ENCODE assay signal across 8 cellular contexts in the genomic region with DNA sequence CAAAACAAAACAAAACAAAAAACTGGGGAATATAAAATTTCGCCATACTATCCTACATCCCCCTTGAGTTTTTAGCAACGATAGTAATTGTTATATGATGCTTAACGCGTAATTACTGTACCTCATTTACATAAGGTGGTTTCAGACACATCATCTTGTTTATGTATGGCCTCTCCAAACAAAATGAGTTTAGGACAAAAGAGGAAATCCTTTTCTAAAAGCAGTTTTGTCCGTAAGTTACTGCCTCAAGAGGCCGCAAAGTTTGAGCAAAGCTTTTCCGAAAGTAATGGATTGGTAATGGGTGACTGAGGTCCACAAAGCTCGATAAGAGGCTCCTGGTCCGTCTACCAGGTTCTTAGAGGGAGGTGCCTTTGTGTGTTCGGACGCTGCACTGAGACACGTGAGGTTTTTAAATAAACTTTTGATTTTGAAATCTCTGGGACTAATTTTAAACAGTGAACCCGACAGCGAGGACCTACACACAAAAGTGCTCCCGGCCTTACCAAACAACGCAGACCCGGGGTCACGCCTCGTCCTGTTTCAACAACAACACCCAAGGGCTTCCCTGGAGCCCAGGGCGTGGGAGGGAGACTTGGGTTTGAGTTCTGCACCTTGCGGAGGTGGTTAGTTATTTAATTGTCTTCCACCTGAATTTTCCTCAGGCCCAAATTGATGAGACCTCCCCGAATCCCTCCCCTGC. TPM values are rescaled to one million over a fixed set of nuclear protein-coding genes. Genes with fewer than 3 reads are reported as not detected.
DNase-seq lines count a peak whose midpoint lies in the region; ATAC-seq and TF ChIP-seq lines count a peak whose summit lies in the region.

No MANE protein-coding gene starts in this region.

- H2BK5ac ChIP-seq in IMR-90 (ENCODE audit: low read depth, low read length, poor library complexity, severe bottlenecking), result no peak overlapping the region

- CTCF ChIA-PET in IMR-90 (lab: Yijun Ruan, JAX), result no interaction called here

- peak overlapping the region; percentile 33; the same call in 1 of the 2 replicates for H2BK120ac ChIP-seq in IMR-90 (ENCODE audit: low read depth, low read length)

- peak; percentile 24 for DNase-seq in GM03348 (ENCODE audit: low spot score)
- peak; percentile 7 for DNase-seq in IMR-90
- no peak for DNase-seq in brain microvascular endothelial cell
- peak; percentile 11 to 30 for DNase-seq in lung microvascular endothelial cell (ENCODE audit: low read depth in 2 of 2)
- DNase-seq in tibial artery, result peak in 1 of 2 donors; percentile 38
- no peak for DNase-seq in HPDE6-E6E7 (ENCODE audit: extremely low spot score)

- peaks cover 3% of the 10 kb centered on the region; the same call in 1 of the 2 replicates for H4K20me1 ChIP-seq in IMR-90 (ENCODE audit: insufficient read depth, low read length)

- H3K23ac ChIP-seq in IMR-90 (ENCODE audit: low read depth, low read length), result peak overlapping the region; percentile 35; the same call in 1 of the 2 replicates

- H3K14ac ChIP-seq in IMR-90 (replicated peaks; ENCODE audit: low read depth, low read length), result peak overlapping the region; percentile 55; the same call in 1 of the 2 replicates

- 93% methylated on average over 3 of the region's 22 CpGs; no CpG with 5 or more reads in 1 of the 2 experiments for WGBS in IMR-90 (ENCODE audit: extremely low coverage in 2 of 2, insufficient read length in 1 of 2), 2 experiments

- H3K27ac ChIP-seq in IMR-90 (ENCODE audit: insufficient read depth, low read length) (peak overlapping the region; percentile 52), brain microvascular endothelial cell (peak overlapping the region; percentile 85), tibial artery (peak overlapping the region; percentile 96)

- TF ChIP-seq CTCF in IMR-90 (conservative IDR thresholded peaks at IDR 0.05; ENCODE audit: low read depth, low read length) (no peak), brain microvascular endothelial cell (IDR thresholded peaks at IDR 0.05; ENCODE audit: low read depth, low read length, missing control alignments) (no peak), tibial artery (IDR thresholded peaks at IDR 0.05) (no peak)

- TF ChIP-seq POLR2A in IMR-90 (IDR thresholded peaks at IDR 0.05; ENCODE audit: low read depth, low read length), result no peak

- no peak overlapping the region for H3K56ac ChIP-seq in IMR-90 (ENCODE audit: extremely low read depth, insufficient read depth, low read length)

- peak overlapping the region; percentile 12; the same call in 1 of the 2 replicates for H2AK5ac ChIP-seq in IMR-90 (ENCODE audit: low read depth, low read length)

- H3K4me1 ChIP-seq in IMR-90 (ENCODE audit: control insufficient read depth, insufficient read depth, low read length) (no peaks in the 10 kb centered on the region), tibial artery (peaks cover 0 to 34% (median 17%) of the 10 kb centered on the region in 4 donors)

- peak overlapping the region; percentile 59 for H3K4ac ChIP-seq in IMR-90 (ENCODE audit: low read depth, low read length)

- H2BK20ac ChIP-seq in IMR-90 (ENCODE audit: low read depth, low read length), result no peak overlapping the region

- H2BK15ac ChIP-seq in IMR-90 (ENCODE audit: low read depth, low read length), result no peak overlapping the region

- no peaks in the 10 kb centered on the region for H3K9me1 ChIP-seq in IMR-90 (ENCODE audit: insufficient read depth, low read length)

- H4K5ac ChIP-seq in IMR-90 (ENCODE audit: low read depth, low read length), result peak overlapping the region; percentile 81

- 0 out of 2 replicates have a peak overlapping the region, but pooled peaks have one; percentile 4 for H4K91ac ChIP-seq in IMR-90 (ENCODE audit: insufficient read depth, low read depth, low read length)

- peak overlapping the region; percentile 92 to 98 for H4K8ac ChIP-seq in IMR-90 (ENCODE audit: low read depth in 2 of 2, low read length in 2 of 2)

- dilution Hi-C loops in IMR-90 (cut with HindIII; ENCODE audit: low sequenced_read_pairs, unreplicated experiment), result no loop called here

- no peak for ATAC-seq in IMR-90 (ENCODE audit: low read depth)
- ATAC-seq in HG03025 (IDR thresholded peaks at IDR 0.05; ENCODE audit: low FRiP score, unreplicated experiment), result no peak
- ATAC-seq in HG03045 (IDR thresholded peaks at IDR 0.05; ENCODE audit: unreplicated experiment), result no peak

- BruUV-seq in IMR-90 (replicated peaks; lab: Mats Ljungman, UMichigan), result no TSS peak

- POLR2A ChIA-PET in IMR-90 (lab: Charles Lee; ENCODE audit: unreplicated experiment), result no interaction called here

- no peak overlapping the region for H3K18ac ChIP-seq in IMR-90 (ENCODE audit: low read depth, low read length)

- H3K9ac ChIP-seq in IMR-90 (ENCODE audit: low read depth, low read length), result peak overlapping the region; percentile 10; the same call in 1 of the 2 replicates

- H3K79me1 ChIP-seq in IMR-90 (ENCODE audit: low read depth in 1 of 2, low read length in 2 of 2), result peaks cover 7 to 26% of the 10 kb centered on the region in 2 experiments; a peak in 3 of 4 replicates

- peak overlapping the region; percentile 79 for H3K4me3 ChIP-seq in IMR-90 (ENCODE audit: insufficient read depth, low read depth, low read length)
- peak overlapping the region; percentile 79 for H3K4me3 ChIP-seq in brain microvascular endothelial cell (ENCODE audit: low read depth, low read length)
- peak overlapping the region; percentile 86 to 87 for H3K4me3 ChIP-seq in tibial artery

- H2AFZ ChIP-seq in IMR-90 (replicated peaks; ENCODE audit: low read length, poor library complexity), result peak overlapping the region; percentile 99

- no peak for TF ChIP-seq RAD21 in IMR-90 (IDR thresholded peaks at IDR 0.05; ENCODE audit: low read length)

- intact Hi-C loops in IMR-90 (cut with micrococcal nuclease), result no loop called here
- intact Hi-C loops in tibial artery (cut with DNase I; ENCODE audit: low total_unique reads), result loop anchor here (5.0 kb wide), 2 partner anchors 317 to 453 kb away; a partner anchor contains a TSS

- H3K9me3 ChIP-seq in IMR-90 (ENCODE audit: control insufficient read depth, insufficient read depth, low read length) (no peaks in the 10 kb centered on the region), tibial artery (no peaks in the 10 kb centered on the region)

- H3K36me3 ChIP-seq in IMR-90 (ENCODE audit: control insufficient read depth, insufficient read depth, low read length) (no peaks in the 10 kb centered on the region), brain microvascular endothelial cell (replicated peaks) (no peaks in the 10 kb centered on the region), tibial artery (peaks cover 0 to 4% (median 0%) of the 10 kb centered on the region in 3 donors)

- in situ Hi-C loops in IMR-90 (cut with MboI; ENCODE audit: low sequenced_read_pairs), result no loop called here
- in situ Hi-C loops in brain microvascular endothelial cell (cut with HindIII; ENCODE audit: low pct_ligation_motif_present, low sequenced_read_pairs), result no loop called here

- H2AK9ac ChIP-seq in IMR-90 (replicated peaks; ENCODE audit: low read depth, low read length, poor library complexity), result peak overlapping the region; percentile 68

- H3K27me3 ChIP-seq in IMR-90 (ENCODE audit: control insufficient read depth, insufficient read depth, low read length), result no peaks in the 10 kb centered on the region
- no peaks in the 10 kb centered on the region for H3K27me3 ChIP-seq in brain microvascular endothelial cell (replicated peaks)
- H3K27me3 ChIP-seq in tibial artery, result no peaks in the 10 kb centered on the region

- H3K4me2 ChIP-seq in IMR-90 (ENCODE audit: low read depth, low read length), result peak overlapping the region; percentile 90

TF ChIP-seq in IMR-90, 13 proteins besides CTCF, POLR2A, EP300 and RAD21 (continues in another document):
- no peak for TF ChIP-seq MAZ (IDR thresholded peaks at IDR 0.05; ENCODE audit: borderline replicate concordance, low read depth, low read length)
- TF ChIP-seq MAFK (IDR thresholded peaks at IDR 0.05; ENCODE audit: low read depth, low read length), result no peak
- no peak for TF ChIP-seq RCOR1 (IDR thresholded peaks at IDR 0.05; ENCODE audit: insufficient replicate concordance, low read length)
- TF ChIP-seq, protein P1, sequence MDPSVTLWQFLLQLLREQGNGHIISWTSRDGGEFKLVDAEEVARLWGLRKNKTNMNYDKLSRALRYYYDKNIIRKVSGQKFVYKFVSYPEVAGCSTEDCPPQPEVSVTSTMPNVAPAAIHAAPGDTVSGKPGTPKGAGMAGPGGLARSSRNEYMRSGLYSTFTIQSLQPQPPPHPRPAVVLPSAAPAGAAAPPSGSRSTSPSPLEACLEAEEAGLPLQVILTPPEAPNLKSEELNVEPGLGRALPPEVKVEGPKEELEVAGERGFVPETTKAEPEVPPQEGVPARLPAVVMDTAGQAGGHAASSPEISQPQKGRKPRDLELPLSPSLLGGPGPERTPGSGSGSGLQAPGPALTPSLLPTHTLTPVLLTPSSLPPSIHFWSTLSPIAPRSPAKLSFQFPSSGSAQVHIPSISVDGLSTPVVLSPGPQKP (IDR thresholded peaks at IDR 0.05; ENCODE audit: borderline replicate concordance, low read depth, low read length), result no peak
- no peak for TF ChIP-seq CHD1 (IDR thresholded peaks at IDR 0.05; ENCODE audit: low read depth, low read length)
- TF ChIP-seq MXI1 (IDR thresholded peaks at IDR 0.05; ENCODE audit: borderline replicate concordance, low read depth, low read length), result no peak
- TF ChIP-seq FOS (IDR thresholded peaks at IDR 0.05; ENCODE audit: low read depth, low read length), result no peak
- no peak for TF ChIP-seq CEBPB (IDR thresholded peaks at IDR 0.05; ENCODE audit: low read depth, low read length)
- TF ChIP-seq SMC3 (IDR thresholded peaks at IDR 0.05; ENCODE audit: low read depth, low read length), result no peak
- TF ChIP-seq, protein P2, sequence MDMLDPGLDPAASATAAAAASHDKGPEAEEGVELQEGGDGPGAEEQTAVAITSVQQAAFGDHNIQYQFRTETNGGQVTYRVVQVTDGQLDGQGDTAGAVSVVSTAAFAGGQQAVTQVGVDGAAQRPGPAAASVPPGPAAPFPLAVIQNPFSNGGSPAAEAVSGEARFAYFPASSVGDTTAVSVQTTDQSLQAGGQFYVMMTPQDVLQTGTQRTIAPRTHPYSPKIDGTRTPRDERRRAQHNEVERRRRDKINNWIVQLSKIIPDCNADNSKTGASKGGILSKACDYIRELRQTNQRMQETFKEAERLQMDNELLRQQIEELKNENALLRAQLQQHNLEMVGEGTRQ (IDR thresholded peaks at IDR 0.05; ENCODE audit: low read depth, low read length), result no peak
- no peak for TF ChIP-seq NFE2L2 (IDR thresholded peaks at IDR 0.05; ENCODE audit: low read depth, low read length)

RNA-seq across cellular contexts. Expression of a gene that starts 0.5 kb away (rescaled TPM):
- total RNA-seq in IMR-90 (2012; rRNA removed) (1.4 and 1.7 TPM in 2 replicates), lung microvascular endothelial cell (1.7 and 2.0 TPM in 2 replicates)
- 2.5 TPM in 2 replicates for polyA plus RNA-seq in IMR-90 (2012; rRNA removed)
- polyA plus RNA-seq in IMR-90 (2012; cell fraction: cytosol; rRNA removed), result 1.4 and 3.2 TPM in 2 replicates
- polyA plus RNA-seq in IMR-90 (2012; cell fraction: nucleus; rRNA removed; ENCODE audit: low replicate concordance), result 1.8 and 1.9 TPM in 2 replicates

RNA-seq across cellular contexts. Expression of a gene that starts 22.1 kb away (rescaled TPM):
- 1.6 and 2.8 TPM in 2 replicates for total RNA-seq in IMR-90 (2012; rRNA removed)
- 4.6 and 6.1 TPM in 2 replicates for polyA plus RNA-seq in IMR-90 (2012; rRNA removed)
- polyA plus RNA-seq in IMR-90 (2012; cell fraction: cytosol; rRNA removed), result 4.6 and 5.5 TPM in 2 replicates
- 4.4 and 6.1 TPM in 2 replicates for polyA plus RNA-seq in IMR-90 (2012; cell fraction: nucleus; rRNA removed; ENCODE audit: low replicate concordance)
- 2.8 and 3.1 TPM in 2 replicates for total RNA-seq in lung microvascular endothelial cell

Comparison
In these comparisons a context has a peak if more than half of its experiments do, and no peak if none do; other contexts are left out.
1. DNase-seq: peak in GM03348 (single experiment), IMR-90 (single experiment) and lung microvascular endothelial cell (2 of 2); none in brain microvascular endothelial cell (single experiment) and HPDE6-E6E7 (single experiment).
2. Peak in every context shown above with its lines, with median percentiles within 50 percentile points of each other: H3K27ac ChIP-seq and H3K4me3 ChIP-seq.